In the genomic region with DNA sequence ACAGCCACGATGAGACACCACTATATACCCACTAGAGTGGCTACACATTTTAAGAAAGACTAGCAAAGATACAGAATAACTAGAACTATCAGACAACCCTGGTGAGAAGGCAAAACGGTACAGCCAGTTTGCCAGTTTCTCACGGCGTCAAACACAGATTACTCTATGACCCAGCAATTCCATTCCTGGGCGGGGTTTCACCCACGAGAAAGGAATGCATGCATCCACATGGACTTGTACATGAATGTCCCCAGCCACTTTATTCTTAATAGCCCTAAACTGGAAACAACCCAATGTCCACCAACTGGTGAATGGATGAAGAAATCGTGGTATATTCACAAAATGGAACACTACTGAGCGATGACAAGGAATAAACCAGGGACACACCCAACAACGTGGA, we compare ENCODE assay signal across 20 cellular contexts.
A peak's percentile ranks its signal among the peaks of the same experiment; 100 is the strongest.
DNase-seq lines count a peak whose midpoint lies in the region; ATAC-seq and TF ChIP-seq lines count a peak whose summit lies in the region.
"Had no signal": no experiment of that assay in that cellular context is flagged by ENCODE, and none has a peak within 500 bp of the region (broad histone marks: within the 10 kb centered on the region; RNA-seq: fewer than 3 reads in every experiment).

No MANE protein-coding gene starts in this region.

- no peaks in the 10 kb centered on the region for H3K36me3 ChIP-seq in Caco-2 (ENCODE audit: control insufficient read depth, insufficient read depth, low read length)
- peaks cover 14 to 23% of the 10 kb centered on the region in 2 experiments for H3K36me3 ChIP-seq in trophoblast cell (ENCODE audit: control insufficient read depth in 1 of 2, insufficient read depth in 2 of 2, low read length in 2 of 2)
- H3K36me3 ChIP-seq: esophagus squamous epithelium, prostate gland had no signal

- H3K4me2 ChIP-seq in trophoblast cell (ENCODE audit: low read length) = no peak overlapping the region

- H3K4ac ChIP-seq in trophoblast cell (ENCODE audit: low read depth, low read length) = no peak overlapping the region

- no peak overlapping the region for H2AK5ac ChIP-seq in trophoblast cell (ENCODE audit: low read length)

- H3K27ac ChIP-seq in trophoblast cell (ENCODE audit: low read depth, low read length) = no peak overlapping the region
- H3K27ac ChIP-seq: esophagus squamous epithelium, prostate gland, testis had no signal

- H2BK120ac ChIP-seq in trophoblast cell (ENCODE audit: insufficient read depth, low read length, poor library complexity) = no peak overlapping the region

- no peak overlapping the region for H4K12ac ChIP-seq in trophoblast cell (ENCODE audit: low read depth, low read length)

- POLR2A ChIA-PET in Caco-2 (lab: Charles Lee) = no interaction called here

- no peak overlapping the region for H2BK5ac ChIP-seq in trophoblast cell (ENCODE audit: low read depth, low read length, poor library complexity)

- no peak overlapping the region for H3K9ac ChIP-seq in trophoblast cell (ENCODE audit: low read length)

- H3K18ac ChIP-seq in trophoblast cell (ENCODE audit: low read length) = no peak overlapping the region

- no CpG with 5 or more reads among the region's 9 CpGs for WGBS in trophoblast cell (ENCODE audit: extremely low coverage, insufficient coverage, insufficient read length)

- H2BK12ac ChIP-seq in trophoblast cell (ENCODE audit: low read length) = no peak overlapping the region

- TF ChIP-seq CTCF in Caco-2 (IDR thresholded peaks at IDR 0.05; ENCODE audit: insufficient read depth in 1 of 2, low read depth in 1 of 2, low read length in 1 of 2, severe bottlenecking in 1 of 2, unreplicated experiment in 1 of 2) (no peak), cardiac fibroblast (IDR thresholded peaks at IDR 0.05; ENCODE audit: low read depth, low read length) (no peak)

- H3K36me3 Mint-ChIP-seq in Caco-2 (ENCODE audit: insufficient read depth, unreplicated experiment) = peaks cover 18% of the 10 kb centered on the region
- no peaks in the 10 kb centered on the region for H3K36me3 Mint-ChIP-seq in activated T-cell treated with anti-CD3 and anti-CD28 coated beads, Interleukin-2, amount 50 U/mL, for 4 hours (ENCODE audit: insufficient read depth)
- H3K36me3 Mint-ChIP-seq: IgD-negative memory B cell had no signal

- no peak overlapping the region for H2AFZ ChIP-seq in trophoblast cell (ENCODE audit: insufficient read depth, low read length, poor library complexity)

- DNase-seq in Caco-2 = peak; percentile 24 to 47
- DNase-seq in LoVo (ENCODE audit: low spot score) = peak; percentile 47
- DNase-seq in cardiac fibroblast (ENCODE audit: low read depth in 2 of 2) = peak; percentile 25 to 33
- peak; percentile 41 to 66 for DNase-seq in trophoblast cell
- DNase-seq in activated T-cell treated with anti-CD3 and anti-CD28 coated beads, Interleukin-2, amount 50 U/mL, for 4 hours = no peak
- no peak for DNase-seq in DMS153 (lab: John Stamatoyannopoulos, UW)
- no peak for DNase-seq in activated CD4-positive, alpha-beta T cell treated with anti-CD3 and anti-CD28 coated beads for 48 hours
- DNase-seq: activated B cell treated with CpG ODN at 0.5 μM for 24 hours; activated naive CD8-positive, alpha-beta T cell treated with anti-CD3 and anti-CD28 coated beads for 36 hours; esophagus squamous epithelium; kidney glomerular epithelial cell; NCI-H2029; NCI-H510A treated with DMSO at 0.1 percent for 48 hours; stimulated activated CD4-positive, alpha-beta T cell treated with anti-CD3 and anti-CD28 coated beads, Interleukin-12 subunit alpha, Interleukin-12 subunit beta, amount 100 ng/mL, for 4 hours; testis had no signal

- H3K4me1 Mint-ChIP-seq in Caco-2 (ENCODE audit: low read depth, unreplicated experiment) = no peaks in the 10 kb centered on the region
- H3K4me1 Mint-ChIP-seq in activated T-cell treated with anti-CD3 and anti-CD28 coated beads, Interleukin-2, amount 50 U/mL, for 4 hours (ENCODE audit: low read depth) = no peaks in the 10 kb centered on the region
- H3K4me1 Mint-ChIP-seq: activated B cell treated with CpG ODN at 0.5 μM for 24 hours; activated naive CD8-positive, alpha-beta T cell treated with anti-CD3 and anti-CD28 coated beads for 36 hours; IgD-negative memory B cell had no signal

- no peak overlapping the region for H3K14ac ChIP-seq in trophoblast cell (ENCODE audit: low read length)

- no peak for ATAC-seq in HG03045 (IDR thresholded peaks at IDR 0.05; ENCODE audit: unreplicated experiment)
- no peak for ATAC-seq in activated T-cell treated with anti-CD3 and anti-CD28 coated beads, Interleukin-2, amount 50 U/mL, for 4 hours

- no peaks in the 10 kb centered on the region for H3K27me3 Mint-ChIP-seq in Caco-2 (ENCODE audit: insufficient read depth, unreplicated experiment)
- H3K27me3 Mint-ChIP-seq in activated T-cell treated with anti-CD3 and anti-CD28 coated beads, Interleukin-2, amount 50 U/mL, for 4 hours (ENCODE audit: low read depth) = peaks cover 16% of the 10 kb centered on the region
- H3K27me3 Mint-ChIP-seq: activated B cell treated with CpG ODN at 0.5 μM for 24 hours had no signal

- H3K9me3 ChIP-seq in Caco-2 (no peaks in the 10 kb centered on the region), trophoblast cell (ENCODE audit: insufficient read depth, low read depth, low read length) (no peaks in the 10 kb centered on the region)
- H3K9me3 ChIP-seq: esophagus squamous epithelium, prostate gland, testis had no signal

- no TSS peak for BruUV-seq in Caco-2 (replicated peaks; lab: Mats Ljungman, UMichigan)

- CTCF ChIA-PET in Caco-2 (lab: Charles Lee) = no interaction called here

- no peaks in the 10 kb centered on the region for H3K9me3 Mint-ChIP-seq in Caco-2 (ENCODE audit: unreplicated experiment)
- H3K9me3 Mint-ChIP-seq in activated T-cell treated with anti-CD3 and anti-CD28 coated beads, Interleukin-2, amount 50 U/mL, for 4 hours = no peaks in the 10 kb centered on the region
- H3K9me3 Mint-ChIP-seq: activated B cell treated with CpG ODN at 0.5 μM for 24 hours; activated naive CD8-positive, alpha-beta T cell treated with anti-CD3 and anti-CD28 coated beads for 36 hours; IgD-negative memory B cell; neural crest cell; T-helper 2 cell treated with Interferon-gamma antibody and Interleukin-4, amounts not matched to agents 5 μg/mL and 100 μg/mL, for 36 hours had no signal

- H3K79me1 ChIP-seq in trophoblast cell (ENCODE audit: low read length) = no peaks in the 10 kb centered on the region

- no peak overlapping the region for H3K23ac ChIP-seq in trophoblast cell (ENCODE audit: low read length)

- H3K27me3 ChIP-seq in Caco-2 (replicated peaks; ENCODE audit: control insufficient read depth, insufficient read depth, low read length) = no peaks in the 10 kb centered on the region
- H3K27me3 ChIP-seq in trophoblast cell (ENCODE audit: insufficient read depth, low read length) = no peaks in the 10 kb centered on the region
- H3K27me3 ChIP-seq: esophagus squamous epithelium, testis had no signal

- intact Hi-C loops in Caco-2 (cut with micrococcal nuclease; ENCODE audit: unreplicated experiment) = no loop called here

- no peak overlapping the region for H4K8ac ChIP-seq in trophoblast cell (ENCODE audit: low read depth, low read length)

- H3K27ac Mint-ChIP-seq in Caco-2 (ENCODE audit: unreplicated experiment) = no peak overlapping the region
- H3K27ac Mint-ChIP-seq: activated B cell treated with CpG ODN at 0.5 μM for 24 hours; activated naive CD8-positive, alpha-beta T cell treated with anti-CD3 and anti-CD28 coated beads for 36 hours; IgD-negative memory B cell; T-helper 2 cell treated with Interferon-gamma antibody and Interleukin-4, amounts not matched to agents 5 μg/mL and 100 μg/mL, for 36 hours had no signal

- H3K79me2 ChIP-seq in trophoblast cell (ENCODE audit: control insufficient read depth, insufficient read depth, low read length, poor library complexity) = no peaks in the 10 kb centered on the region

- H3K4me3 Mint-ChIP-seq in Caco-2 (ENCODE audit: unreplicated experiment) = no peak overlapping the region
- no peak overlapping the region for H3K4me3 Mint-ChIP-seq in activated T-cell treated with anti-CD3 and anti-CD28 coated beads, Interleukin-2, amount 50 U/mL, for 4 hours
- H3K4me3 Mint-ChIP-seq: activated B cell treated with CpG ODN at 0.5 μM for 24 hours; activated naive CD8-positive, alpha-beta T cell treated with anti-CD3 and anti-CD28 coated beads for 36 hours; IgD-negative memory B cell; neural crest cell; T-helper 2 cell treated with Interferon-gamma antibody and Interleukin-4, amounts not matched to agents 5 μg/mL and 100 μg/mL, for 36 hours had no signal

- H3K4me3 ChIP-seq in Caco-2 (ENCODE audit: low read depth, low read length) (no peak overlapping the region), cardiac fibroblast (replicated peaks in 1 of 2; ENCODE audit: low read depth in 2 of 2, low read length in 2 of 2) (no peak overlapping the region), trophoblast cell (ENCODE audit: low read depth, low read length) (no peak overlapping the region)
- H3K4me3 ChIP-seq: esophagus squamous epithelium, prostate gland, testis had no signal

- H3K4me1 ChIP-seq in Caco-2 (no peaks in the 10 kb centered on the region; the same call in 1 of the 2 replicates), trophoblast cell (ENCODE audit: control insufficient read depth in 1 of 2, insufficient read depth in 2 of 2, low read length in 2 of 2) (peaks cover 0 to 6% of the 10 kb centered on the region in 2 experiments)
- H3K4me1 ChIP-seq: prostate gland, testis had no signal

- no peak overlapping the region for H4K91ac ChIP-seq in trophoblast cell (ENCODE audit: low read depth, low read length)

Comparison
In these comparisons a context has a peak if more than half of its experiments do, and no peak if none do; other contexts are left out.
1. DNase-seq: peak in Caco-2 (2 of 2), LoVo (single experiment), cardiac fibroblast (2 of 2) and trophoblast cell (2 of 2); none in activated T-cell treated with anti-CD3 and anti-CD28 coated beads, Interleukin-2, amount 50 U/mL, for 4 hours (single experiment), DMS153 (single experiment) and activated CD4-positive, alpha-beta T cell treated with anti-CD3 and anti-CD28 coated beads for 48 hours (single experiment).